In genomic region chr20:50308513-50309279, GRCh38 we compare ENCODE assay signal across 8 cellular contexts.
DNase-seq lines count a peak whose midpoint lies in the region; ATAC-seq and TF ChIP-seq lines count a peak whose summit lies in the region.

No MANE protein-coding gene starts in this region.

- H3K27me3 Mint-ChIP-seq in progenitor cell of endocrine pancreas = peaks cover 14% of the 10 kb centered on the region

- H3K9me3 Mint-ChIP-seq in progenitor cell of endocrine pancreas (ENCODE audit: low read depth) = no peaks in the 10 kb centered on the region

- no peaks in the 10 kb centered on the region for H3K27me3 ChIP-seq in vagina

- no peaks in the 10 kb centered on the region for H3K36me3 ChIP-seq in mucosa of descending colon (ENCODE audit: low read depth)
- H3K36me3 ChIP-seq in vagina = no peaks in the 10 kb centered on the region

- TF ChIP-seq POLR2A in erythroblast (IDR thresholded peaks at IDR 0.05; ENCODE audit: low read length) (no peak), vagina (IDR thresholded peaks at IDR 0.05) (peak in 1 of 2 donors; percentile 74)

- intact Hi-C loops in mucosa of descending colon (cut with DNase I, micrococcal nuclease) = no loop called here
- intact Hi-C loops in vagina (cut with DNase I) = loop anchor here (5.0 to 10.0 kb wide), 3 partner anchors 106 to 331 kb away; no protein-coding TSS in a partner anchor

- H3K4me1 ChIP-seq in mucosa of descending colon (ENCODE audit: low read depth) (peaks cover 26% of the 10 kb centered on the region), vagina (peaks cover 76% of the 10 kb centered on the region)

- H3K36me3 Mint-ChIP-seq in progenitor cell of endocrine pancreas (ENCODE audit: insufficient read depth) = no peaks in the 10 kb centered on the region

- DNase-seq in ELR (ENCODE audit: low read depth) = peak; percentile 99
- peak; percentile 85 for DNase-seq in RKO (ENCODE audit: low spot score)
- peak; percentile 29 to 58 for DNase-seq in erythroblast (lab: John Stamatoyannopoulos, UW)
- DNase-seq in mucosa of descending colon = peak; percentile 67 to 89 (median 69)
- peak in 1 of 2 donors; percentile 98 for DNase-seq in vagina (ENCODE audit: extremely low spot score in 2 of 2)
- no peak for DNase-seq in progenitor cell of endocrine pancreas (ENCODE audit: low spot score, unreplicated experiment)
- DNase-seq in KG1 (lab: John Stamatoyannopoulos, UW) = no peak
- DNase-seq in DMS79 (lab: John Stamatoyannopoulos, UW) = no peak

- TF ChIP-seq CTCF in mucosa of descending colon (IDR thresholded peaks at IDR 0.05) = no peak
- peak in 1 of 3 experiments; percentile 20 for TF ChIP-seq CTCF in vagina (IDR thresholded peaks at IDR 0.05)
- no peak for TF ChIP-seq CTCF in progenitor cell of endocrine pancreas (IDR thresholded peaks at IDR 0.05; ENCODE audit: unreplicated experiment)

- no peak overlapping the region for H3K4me3 ChIP-seq in mucosa of descending colon
- no peak overlapping the region for H3K4me3 ChIP-seq in vagina

- H3K9me3 ChIP-seq in mucosa of descending colon (no peaks in the 10 kb centered on the region), vagina (no peaks in the 10 kb centered on the region)

- peaks cover 6% of the 10 kb centered on the region for H3K4me1 Mint-ChIP-seq in progenitor cell of endocrine pancreas (ENCODE audit: low read depth)

- ATAC-seq in mucosa of descending colon = peak; percentile 56

- peak overlapping the region; percentile 91 for H3K27ac ChIP-seq in vagina

- H3K27ac Mint-ChIP-seq in progenitor cell of endocrine pancreas = no peak overlapping the region

- no peak overlapping the region for H3K4me3 Mint-ChIP-seq in progenitor cell of endocrine pancreas (ENCODE audit: low read depth)

Comparison
In these comparisons a context has a peak if more than half of its experiments do, and no peak if none do; other contexts are left out.
1. DNase-seq: peak in ELR (single experiment), RKO (single experiment), erythroblast (2 of 2) and mucosa of descending colon (3 of 3); none in progenitor cell of endocrine pancreas (single experiment), KG1 (single experiment) and DMS79 (single experiment).